In genomic region chr16:2786061-2786825, GRCh38 we compare ENCODE assay signal across 1 cellular context.
TF ChIP-seq lines count a peak whose summit lies in the region.

No MANE protein-coding gene starts in this region.

TF ChIP-seq in HepG2, 621 proteins besides CTCF, POLR2A, EP300 and RAD21:
- TF ChIP-seq ZNF776 (CRISPR knock-in tag; IDR thresholded peaks at IDR 0.05) = no peak
- no peak for TF ChIP-seq ZNF557 (CRISPR knock-in tag; IDR thresholded peaks at IDR 0.05)
- no peak for TF ChIP-seq TFDP2 (CRISPR knock-in tag; IDR thresholded peaks at IDR 0.05)
- peak; percentile 53; the same call in 1 of the 2 replicates for TF ChIP-seq ZNF691 (CRISPR knock-in tag; IDR thresholded peaks at IDR 0.05; ENCODE audit: borderline replicate concordance, low read depth)
- peak; percentile 18; the same call in 1 of the 2 replicates for TF ChIP-seq CEBPG (CRISPR knock-in tag; IDR thresholded peaks at IDR 0.05)
- TF ChIP-seq ATF4 (CRISPR knock-in tag; IDR thresholded peaks at IDR 0.05) = peak in 1 of 2 experiments; percentile 65; a peak in 2 of 4 replicates
- TF ChIP-seq NR2C2 (CRISPR knock-in tag; IDR thresholded peaks at IDR 0.05; ENCODE audit: borderline replicate concordance) = peak; percentile 61; the same call in 1 of the 2 replicates
- TF ChIP-seq HOXA9 (CRISPR knock-in tag; IDR thresholded peaks at IDR 0.05; ENCODE audit: borderline replicate concordance) = no peak
- peak; percentile 55; the same call in 1 of the 2 replicates for TF ChIP-seq SIX4 (CRISPR knock-in tag; IDR thresholded peaks at IDR 0.05)
- no peak for TF ChIP-seq KLF13 (CRISPR knock-in tag; IDR thresholded peaks at IDR 0.05)
- TF ChIP-seq SUZ12 (IDR thresholded peaks at IDR 0.05; ENCODE audit: low read depth, low read length) = no peak
- no peak for TF ChIP-seq NFE2L2 (IDR thresholded peaks at IDR 0.05; ENCODE audit: low read length)
- no peak for TF ChIP-seq ETV6 (CRISPR knock-in tag; conservative IDR thresholded peaks at IDR 0.05)
- TF ChIP-seq CHCHD3 (CRISPR knock-in tag; IDR thresholded peaks at IDR 0.05) = no peak
- no peak for TF ChIP-seq NFKB2 (CRISPR knock-in tag; IDR thresholded peaks at IDR 0.05; ENCODE audit: borderline replicate concordance)
- TF ChIP-seq SALL1 (CRISPR knock-in tag; IDR thresholded peaks at IDR 0.05) = no peak
- TF ChIP-seq BCL6 (CRISPR knock-in tag; IDR thresholded peaks at IDR 0.05) = peak; percentile 39; the same call in 1 of the 2 replicates
- no peak for TF ChIP-seq USF2 (IDR thresholded peaks at IDR 0.05; ENCODE audit: low read depth, low read length)
- no peak for TF ChIP-seq USF2 (CRISPR knock-in tag; IDR thresholded peaks at IDR 0.05; ENCODE audit: borderline replicate concordance)
- TF ChIP-seq THRA (CRISPR knock-in tag; IDR thresholded peaks at IDR 0.05; ENCODE audit: borderline replicate concordance) = 0 out of 2 replicates have a peak, but pooled peaks have one; percentile 18
- TF ChIP-seq ZMAT3 (CRISPR knock-in tag; conservative IDR thresholded peaks at IDR 0.05) = no peak
- no peak for TF ChIP-seq CBX5 (CRISPR knock-in tag; IDR thresholded peaks at IDR 0.05; ENCODE audit: borderline replicate concordance)
- TF ChIP-seq HIVEP1 (CRISPR knock-in tag; IDR thresholded peaks at IDR 0.05) = no peak
- TF ChIP-seq KLF15 (CRISPR knock-in tag; IDR thresholded peaks at IDR 0.05; ENCODE audit: borderline replicate concordance) = no peak
- peak; percentile 19; the same call in 1 of the 2 replicates for TF ChIP-seq NR2F6 (IDR thresholded peaks at IDR 0.05)
- TF ChIP-seq NR2F6 (CRISPR knock-in tag; IDR thresholded peaks at IDR 0.05) = 0 out of 2 replicates have a peak, but pooled peaks have one; percentile 41
- 0 out of 2 replicates have a peak, but pooled peaks have one; percentile 63 for TF ChIP-seq PCBP1 (IDR thresholded peaks at IDR 0.05; ENCODE audit: borderline replicate concordance, low read depth, low read length)
